Comparison of ENCODE assay signal across 8 cellular contexts in genomic region chr6:68778356-68779020, GRCh38.
DNase-seq lines count a peak whose midpoint lies in the region; ATAC-seq, FAIRE-seq and TF ChIP-seq lines count a peak whose summit lies in the region.

No MANE protein-coding gene starts in this region.

- 27% methylated on average over 5 of the region's 5 CpGs for WGBS in right lobe of liver (ENCODE audit: insufficient coverage, low coverage, low lambda C conversion rate, missing lambda C conversion rate)

- DNase-seq in D721Med (ENCODE audit: insufficient read length, low spot score) = no peak
- DNase-seq in NCI-H82 (lab: John Stamatoyannopoulos, UW) = peak; percentile 57
- DNase-seq in cerebellar cortex (ENCODE audit: low spot score) = peak; percentile 95
- DNase-seq in right lobe of liver = no peak
- no peak for DNase-seq in GM12891 (ENCODE audit: insufficient read length, low spot score)

- intact Hi-C loops in right lobe of liver (cut with DNase I) = loop anchor here in 1 of 2 donors (5.0 kb wide), 1 partner anchor 141 kb away; the partner anchor contains the start of gene ADGRB3

- no peaks in the 10 kb centered on the region for H3K36me3 ChIP-seq in right lobe of liver

- TF ChIP-seq POLR2A in right lobe of liver (IDR thresholded peaks at IDR 0.05) (no peak), GM12891 (IDR thresholded peaks at IDR 0.05; ENCODE audit: low read depth, low read length) (no peak)

- H3K4me1 ChIP-seq in right lobe of liver = no peaks in the 10 kb centered on the region

- peak; percentile 55 for TF ChIP-seq CTCF in D721Med (IDR thresholded peaks at IDR 0.05; ENCODE audit: insufficient read depth, missing control alignments)
- peak; percentile 59 to 83 (median 76) for TF ChIP-seq CTCF in right lobe of liver (IDR thresholded peaks at IDR 0.05)

- ATAC-seq in HG02798 (IDR thresholded peaks at IDR 0.05; ENCODE audit: poor library complexity, unreplicated experiment) (peak; percentile 66), right lobe of liver (peak; percentile 83 to 96 (median 88)), GM21529 (IDR thresholded peaks at IDR 0.05; ENCODE audit: unreplicated experiment) (no peak), HG03196 (IDR thresholded peaks at IDR 0.05; ENCODE audit: unreplicated experiment) (no peak)

- no peaks in the 10 kb centered on the region for H3K9me3 ChIP-seq in right lobe of liver

- FAIRE-seq in D721Med (lab: Jason Lieb, UNC) (no peak), GM12891 (lab: Jason Lieb, UNC) (no peak)

- no peaks in the 10 kb centered on the region for H3K27me3 ChIP-seq in right lobe of liver

- H3K27ac ChIP-seq in right lobe of liver = no peak overlapping the region

- no peak overlapping the region for H3K4me3 ChIP-seq in right lobe of liver

TF ChIP-seq in GM12891, 5 proteins besides CTCF, POLR2A, EP300 and RAD21:
- no peak for TF ChIP-seq SPI1 (IDR thresholded peaks at IDR 0.05; ENCODE audit: low read depth, low read length)
- no peak for TF ChIP-seq TAF1 (IDR thresholded peaks at IDR 0.05; ENCODE audit: low read depth, low read length)
- no peak for TF ChIP-seq POU2F2 (IDR thresholded peaks at IDR 0.05; ENCODE audit: low read depth, low read length)
- no peak for TF ChIP-seq PAX5 (IDR thresholded peaks at IDR 0.05; ENCODE audit: insufficient read depth, low read length, severe bottlenecking)
- TF ChIP-seq POLR2AphosphoS5 (IDR thresholded peaks at IDR 0.05; ENCODE audit: low read depth, low read length) = no peak

Comparison
In these comparisons a context has a peak if more than half of its experiments do, and no peak if none do; other contexts are left out.
1. DNase-seq: peak in NCI-H82 (single experiment) and cerebellar cortex (single experiment); none in D721Med (single experiment), right lobe of liver (0 of 3) and GM12891 (single experiment).
2. ATAC-seq: peak in HG02798 (single experiment) and right lobe of liver (4 of 4); none in GM21529 (single experiment) and HG03196 (single experiment).